In genomic region chr1:157497284-157497683, GRCh38 we compare ENCODE assay signal across 20 cellular contexts. TPM values are rescaled to one million over a fixed set of nuclear protein-coding genes. Genes with fewer than 3 reads are reported as not detected.
"Had no signal": no experiment of that assay in that cellular context is flagged by ENCODE, and none has a peak within 500 bp of the region (broad histone marks: within the 10 kb centered on the region; RNA-seq: fewer than 3 reads in every experiment).

No MANE protein-coding gene starts in this region.

- H3K36me3 Mint-ChIP-seq: activated naive CD4-positive, alpha-beta T cell treated with anti-CD3 and anti-CD28 coated beads, Interleukin-2, amount 50 U/mL, for 24 hours had no signal

- H3K27me3 ChIP-seq: breast epithelium had no signal

- H3K4me3 ChIP-seq: breast epithelium, MG63 had no signal

- DNase-seq: activated CD4-positive, alpha-beta T cell treated with anti-CD3 and anti-CD28 coated beads for 36 hours; activated CD8-positive, alpha-beta memory T cell treated with anti-CD3 and anti-CD28 coated beads, Interleukin-2, amount 50 U/mL, for 4 hours; activated CD8-positive, alpha-beta T cell treated with anti-CD3 and anti-CD28 coated beads for 36 hours; aorta; caudate nucleus; MG63; NCI-H1105; NCI-H1436; NCI-H1694 treated with DMSO at 0.1 percent for 48 hours; NCI-H2029 treated with DMSO at 0.1 percent for 48 hours; NCI-H524; NCI-H774; SHP77 treated with DMSO at 0.1 percent for 48 hours; T-helper 9 cell had no signal

- H3K9me3 ChIP-seq: breast epithelium, MG63 had no signal

- H3K4me1 Mint-ChIP-seq: activated CD4-positive, alpha-beta T cell treated with anti-CD3 and anti-CD28 coated beads for 36 hours had no signal

- H3K9ac ChIP-seq: KMS-11 had no signal

- H3K4me3 Mint-ChIP-seq: activated CD4-positive, alpha-beta T cell treated with anti-CD3 and anti-CD28 coated beads for 36 hours; activated CD8-positive, alpha-beta T cell treated with anti-CD3 and anti-CD28 coated beads for 36 hours; activated naive CD4-positive, alpha-beta T cell treated with anti-CD3 and anti-CD28 coated beads, Interleukin-2, amount 50 U/mL, for 24 hours; T-helper 1 cell treated with Interleukin-12 subunit alpha and Interleukin-12 subunit beta and Interleukin-4 antibody, amounts not matched to agents 30 μg/mL and 1 μg/mL, for 36 hours had no signal

- H3K27ac Mint-ChIP-seq: activated CD4-positive, alpha-beta T cell treated with anti-CD3 and anti-CD28 coated beads for 36 hours; activated CD8-positive, alpha-beta T cell treated with anti-CD3 and anti-CD28 coated beads for 36 hours; activated naive CD4-positive, alpha-beta T cell treated with anti-CD3 and anti-CD28 coated beads, Interleukin-2, amount 50 U/mL, for 24 hours; T-helper 1 cell treated with Interleukin-12 subunit alpha and Interleukin-12 subunit beta and Interleukin-4 antibody, amounts not matched to agents 30 μg/mL and 1 μg/mL, for 36 hours had no signal

- H3K36me3 ChIP-seq: breast epithelium, MG63 had no signal

- H3K4me1 ChIP-seq: breast epithelium had no signal

- H3K9me3 Mint-ChIP-seq: activated CD8-positive, alpha-beta T cell treated with anti-CD3 and anti-CD28 coated beads for 36 hours; activated naive CD4-positive, alpha-beta T cell treated with anti-CD3 and anti-CD28 coated beads, Interleukin-2, amount 50 U/mL, for 24 hours; T-helper 1 cell treated with Interleukin-12 subunit alpha and Interleukin-12 subunit beta and Interleukin-4 antibody, amounts not matched to agents 30 μg/mL and 1 μg/mL, for 36 hours had no signal

- H3K27ac ChIP-seq: breast epithelium, KMS-11 had no signal

RNA-seq across cellular contexts. Expression of gene FCRL5, which starts 55.0 kb away (rescaled TPM):
- total RNA-seq: activated CD4-positive, alpha-beta T cell treated with anti-CD3 and anti-CD28 coated beads for 36 hours; cerebellum; SK-MEL-5 had no signal
